ENCODE assay signal across 21 cellular contexts in the genomic region with DNA sequence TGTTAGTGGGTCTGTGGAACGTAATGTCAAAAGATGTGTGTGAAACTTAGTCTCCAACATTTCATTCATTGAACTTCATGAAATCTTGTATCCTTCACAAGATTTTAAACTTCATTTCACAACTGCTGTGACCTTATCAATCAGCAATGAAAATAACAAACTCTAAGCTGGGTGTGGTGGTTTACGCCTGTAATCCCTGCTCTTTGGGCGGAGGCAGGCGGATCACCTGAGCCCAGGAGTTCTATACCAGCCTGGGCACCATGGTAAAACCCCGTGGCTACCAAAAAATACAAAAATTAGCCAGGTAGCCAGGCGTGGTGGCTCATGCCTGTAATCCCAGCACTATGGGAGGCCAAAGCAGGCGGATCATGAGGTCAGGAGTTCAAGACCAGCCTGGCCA.
"Had no signal": no experiment of that assay in that cellular context is flagged by ENCODE, and none has a peak within 500 bp of the region (broad histone marks: within the 10 kb centered on the region; RNA-seq: fewer than 3 reads in every experiment).

No MANE protein-coding gene starts in this region.

- H3K36me3 Mint-ChIP-seq: naive thymus-derived CD4-positive, alpha-beta T cell had no signal

- H3K4me1 ChIP-seq: uterus had no signal

- H3K9me3 Mint-ChIP-seq: activated CD4-positive, alpha-beta memory T cell treated with anti-CD3 and anti-CD28 coated beads, Interleukin-2, amount 10 ng/mL, durations not matched to agents 7 days and 5 days; activated naive CD4-positive, alpha-beta T cell treated with anti-CD3 and anti-CD28 coated beads for 36 hours; immature natural killer cell; naive thymus-derived CD4-positive, alpha-beta T cell had no signal

- DNase-seq: activated CD4-positive, alpha-beta memory T cell treated with anti-CD3 and anti-CD28 coated beads, Interleukin-2, amount 10 ng/mL, durations not matched to agents 7 days and 5 days; activated CD4-positive, alpha-beta T cell treated with anti-CD3 and anti-CD28 coated beads for 48 hours; activated CD4-positive, CD25-positive, alpha-beta regulatory T cell; activated CD8-positive, alpha-beta memory T cell treated with anti-CD3 and anti-CD28 coated beads, Interleukin-2, amount 10 ng/mL, durations not matched to agents 7 days and 5 days; activated naive CD4-positive, alpha-beta T cell treated with anti-CD3 and anti-CD28 coated beads for 36 hours; central memory CD4-positive, alpha-beta T cell; erythroblast; heart left ventricle; immature natural killer cell; kidney glomerular epithelial cell; left ventricle myocardium superior; naive thymus-derived CD4-positive, alpha-beta T cell; ovary; stimulated activated CD4-positive, alpha-beta T cell treated with anti-CD3 and anti-CD28 coated beads, Interleukin-1b, Interleukin-23, amount 100 ng/mL, for 48 hours; stimulated activated CD8-positive, alpha-beta memory T cell treated with anti-CD3 and anti-CD28 coated beads, Interleukin-4, amount 100 ng/mL, for 48 hours; stimulated activated naive CD4-positive, alpha-beta T cell; thyroid gland; uterus had no signal

- FAIRE-seq: endometrium had no signal

- ATAC-seq: activated CD8-positive, alpha-beta memory T cell treated with anti-CD3 and anti-CD28 coated beads, Interleukin-2, amount 10 ng/mL, durations not matched to agents 7 days and 5 days; gastroesophageal sphincter; left ventricle myocardium superior; naive thymus-derived CD4-positive, alpha-beta T cell had no signal

- H3K27me3 Mint-ChIP-seq: activated CD4-positive, alpha-beta memory T cell treated with anti-CD3 and anti-CD28 coated beads, Interleukin-2, amount 10 ng/mL, durations not matched to agents 7 days and 5 days had no signal

- H3K27ac Mint-ChIP-seq: activated CD4-positive, alpha-beta memory T cell treated with anti-CD3 and anti-CD28 coated beads, Interleukin-2, amount 10 ng/mL, durations not matched to agents 7 days and 5 days; activated CD8-positive, alpha-beta memory T cell treated with anti-CD3 and anti-CD28 coated beads, Interleukin-2, amount 10 ng/mL, durations not matched to agents 7 days and 5 days; activated naive CD4-positive, alpha-beta T cell treated with anti-CD3 and anti-CD28 coated beads for 36 hours had no signal

- H3K36me3 ChIP-seq: gastroesophageal sphincter, heart left ventricle, ovary, thyroid gland, uterus had no signal

- H3K27ac ChIP-seq: ovary, uterus had no signal

- H3K27me3 ChIP-seq: gastroesophageal sphincter, heart left ventricle, ovary, thyroid gland, uterus had no signal

- H3K4me3 Mint-ChIP-seq: activated CD4-positive, alpha-beta memory T cell treated with anti-CD3 and anti-CD28 coated beads, Interleukin-2, amount 10 ng/mL, durations not matched to agents 7 days and 5 days; activated CD8-positive, alpha-beta memory T cell treated with anti-CD3 and anti-CD28 coated beads, Interleukin-2, amount 10 ng/mL, durations not matched to agents 7 days and 5 days; activated naive CD4-positive, alpha-beta T cell treated with anti-CD3 and anti-CD28 coated beads for 36 hours; immature natural killer cell; naive thymus-derived CD4-positive, alpha-beta T cell had no signal

- H3K9me3 ChIP-seq: gastroesophageal sphincter, heart left ventricle, ovary, thyroid gland, uterus had no signal

- H3K4me3 ChIP-seq: coronary artery, gastroesophageal sphincter, heart left ventricle, ovary, thyroid gland, uterus had no signal
